8 cellular contexts compared by ENCODE assay signal in the genomic region with DNA sequence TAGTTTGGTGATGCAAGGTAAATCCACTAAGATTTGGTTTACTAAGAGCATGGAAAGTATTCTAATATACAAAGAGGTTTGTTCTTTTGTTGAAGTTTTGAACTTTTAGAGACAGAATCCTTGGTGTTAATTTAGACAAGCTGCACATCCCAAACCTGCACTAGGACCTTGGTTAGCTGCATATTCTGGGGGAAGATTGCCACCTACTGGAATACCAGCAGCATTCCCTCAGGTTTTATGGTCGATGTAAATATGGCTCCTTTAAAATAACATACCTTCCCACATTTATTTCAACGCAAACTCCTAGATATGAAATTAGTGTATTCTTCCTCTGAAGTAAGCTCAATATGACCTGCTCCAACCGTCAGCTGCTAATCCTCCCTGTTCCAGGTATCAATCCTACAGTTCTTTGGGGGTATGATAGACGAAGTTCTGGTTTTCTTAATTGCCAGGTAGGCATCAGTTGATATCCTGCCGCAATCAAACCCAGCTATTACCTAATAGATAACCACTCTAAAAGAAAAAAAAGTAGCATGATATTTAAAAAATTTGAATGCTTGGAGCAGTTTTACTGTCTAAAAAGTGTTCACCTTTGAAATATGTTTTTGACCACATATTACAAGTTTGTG.
DNase-seq lines count a peak whose midpoint lies in the region; ATAC-seq, FAIRE-seq and TF ChIP-seq lines count a peak whose summit lies in the region.

No MANE protein-coding gene starts in this region.

- H3K4me3 ChIP-seq in HAP-1 (no peak overlapping the region), astrocyte of the spinal cord (ENCODE audit: low read depth, low read length) (no peak overlapping the region), left lung (no peak overlapping the region), uterus (no peak overlapping the region)

- H3K36me3 ChIP-seq in HAP-1 (replicated peaks) (no peaks in the 10 kb centered on the region), left lung (no peaks in the 10 kb centered on the region), uterus (no peaks in the 10 kb centered on the region)

- no peaks in the 10 kb centered on the region for H3K27me3 ChIP-seq in HAP-1 (ENCODE audit: low read depth)
- H3K27me3 ChIP-seq in left lung = no peaks in the 10 kb centered on the region
- H3K27me3 ChIP-seq in uterus = no peaks in the 10 kb centered on the region

- in situ Hi-C loops in HAP-1 (cut with MboI; ENCODE audit: low sequenced_read_pairs) (loop anchor here (25.0 kb wide), 1 partner anchor 1045 kb away; no protein-coding TSS in a partner anchor), astrocyte of the spinal cord (cut with HindIII; ENCODE audit: low sequenced_read_pairs) (no loop called here)

- DNase-seq in D721Med (ENCODE audit: insufficient read length, low spot score) (no peak), HAP-1 (ENCODE audit: low spot score in 2 of 2) (peak; percentile 55 to 74), NCI-H2107 (lab: John Stamatoyannopoulos, UW) (peak; percentile 14), astrocyte of the spinal cord (ENCODE audit: low read depth, low spot score) (peak; percentile 40), left lung (no peak), uterus (no peak), UCSD-AML1 (lab: John Stamatoyannopoulos, UW; ENCODE audit: unreplicated experiment) (no peak)

- H3K9me3 ChIP-seq in HAP-1 (no peaks in the 10 kb centered on the region), left lung (no peaks in the 10 kb centered on the region), uterus (no peaks in the 10 kb centered on the region)

- H3K4me1 ChIP-seq in HAP-1 (no peaks in the 10 kb centered on the region), left lung (no peaks in the 10 kb centered on the region), uterus (no peaks in the 10 kb centered on the region)

- peak; percentile 95 for FAIRE-seq in D721Med (lab: Jason Lieb, UNC)

- TF ChIP-seq CTCF in D721Med (IDR thresholded peaks at IDR 0.05; ENCODE audit: insufficient read depth, missing control alignments) (peak; percentile 87), astrocyte of the spinal cord (IDR thresholded peaks at IDR 0.05; ENCODE audit: low read depth, low read length) (peak; percentile 74), left lung (IDR thresholded peaks at IDR 0.05) (peak; percentile 30 to 49), uterus (IDR thresholded peaks at IDR 0.05) (peak in 2 of 4 experiments; percentile 27 to 30)

- no peak for TF ChIP-seq POLR2A in uterus (IDR thresholded peaks at IDR 0.05)

- intact Hi-C loops in left lung (cut with DNase I) (no loop called here), uterus (cut with DNase I; ENCODE audit: low total_unique reads) (no loop called here)

- peak; percentile 76 for ATAC-seq in left lung
- ATAC-seq in HG02840 (IDR thresholded peaks at IDR 0.05; ENCODE audit: low FRiP score, unreplicated experiment) = no peak

- H3K27ac ChIP-seq in left lung (no peak overlapping the region), uterus (no peak overlapping the region)

Comparison
In these comparisons a context has a peak if more than half of its experiments do, and no peak if none do; other contexts are left out.
1. DNase-seq: peak in HAP-1 (2 of 2), NCI-H2107 (single experiment) and astrocyte of the spinal cord (single experiment); none in D721Med (single experiment), left lung (0 of 2), uterus (0 of 2) and UCSD-AML1 (single experiment).